8 cellular contexts compared by ENCODE assay signal in genomic region chr3:149120051-149120972, GRCh38. TPM values are rescaled to one million over a fixed set of nuclear protein-coding genes. Genes with fewer than 3 reads are reported as not detected.
A peak's percentile ranks its signal among the peaks of the same experiment; 100 is the strongest.
DNase-seq lines count a peak whose midpoint lies in the region; ATAC-seq and TF ChIP-seq lines count a peak whose summit lies in the region.

No MANE protein-coding gene starts in this region.

- H3K4me1 ChIP-seq in SJCRH30 = no peaks in the 10 kb centered on the region

- H3K4me1 Mint-ChIP-seq in naive thymus-derived CD8-positive, alpha-beta T cell = peaks cover 0 to 5% (median 1%) of the 10 kb centered on the region in 4 donors

- H3K4me3 Mint-ChIP-seq in naive thymus-derived CD8-positive, alpha-beta T cell = no peak overlapping the region

- ATAC-seq in GM21786 (IDR thresholded peaks at IDR 0.05; ENCODE audit: unreplicated experiment) = peak; percentile 71
- ATAC-seq in naive thymus-derived CD8-positive, alpha-beta T cell = peak; percentile 83 to 91

- no peaks in the 10 kb centered on the region for H3K36me3 ChIP-seq in SJCRH30
- no peaks in the 10 kb centered on the region for H3K36me3 ChIP-seq in MG63

- H3K36me3 Mint-ChIP-seq in naive thymus-derived CD8-positive, alpha-beta T cell = no peaks in the 10 kb centered on the region

- no peaks in the 10 kb centered on the region for H3K9me3 Mint-ChIP-seq in naive thymus-derived CD8-positive, alpha-beta T cell

- DNase-seq in EL = peak; percentile 67
- peak; percentile 48 for DNase-seq in NCI-H1092 (lab: John Stamatoyannopoulos, UW)
- DNase-seq in SJCRH30 = peak; percentile 4 to 72
- DNase-seq in epithelial cell of esophagus (ENCODE audit: low read depth) = peak; percentile 70
- DNase-seq in naive thymus-derived CD8-positive, alpha-beta T cell = peak in 5 of 10 donors; percentile 23 to 64 (median 61)
- DNase-seq in MG63 = no peak
- DNase-seq in activated CD4-positive, CD25-positive, alpha-beta regulatory T cell treated with anti-CD3 and anti-CD28 coated beads, Interleukin-2, amount 50 U/mL, for 72 hours = no peak

- peaks cover 3 to 14% (median 6%) of the 10 kb centered on the region in 5 donors for H3K27me3 Mint-ChIP-seq in naive thymus-derived CD8-positive, alpha-beta T cell

- no peak overlapping the region for H3K27ac Mint-ChIP-seq in naive thymus-derived CD8-positive, alpha-beta T cell

- no peak overlapping the region for H3K27ac ChIP-seq in SJCRH30

- no peak overlapping the region for H3K4me3 ChIP-seq in SJCRH30
- no peak overlapping the region for H3K4me3 ChIP-seq in epithelial cell of esophagus (ENCODE audit: low read length)
- no peak overlapping the region for H3K4me3 ChIP-seq in MG63

- POLR2A ChIA-PET in naive thymus-derived CD8-positive, alpha-beta T cell (lab: Charles Lee) = interaction anchor here (1.2 to 1.7 kb wide), 2 partner anchors 152 to 154 kb away, joined by 4 to 8 read pairs; no protein-coding TSS in a partner anchor

- peak; percentile 52 for TF ChIP-seq CTCF in epithelial cell of esophagus (IDR thresholded peaks at IDR 0.05; ENCODE audit: insufficient read depth, low read depth, low read length, missing control alignments)

- H3K27me3 ChIP-seq in SJCRH30 (no peaks in the 10 kb centered on the region), MG63 (no peaks in the 10 kb centered on the region)

- H3K9me3 ChIP-seq in SJCRH30 (replicated peaks) (no peaks in the 10 kb centered on the region), MG63 (no peaks in the 10 kb centered on the region)

RNA-seq across cellular contexts. Expression of gene HPS3, which starts 9.1 kb away (rescaled TPM):
- total RNA-seq in SJCRH30 (2014; rRNA removed; shearing (Covaris generic)) = 12.0 and 14.2 TPM in 2 replicates
- 10 to 100 TPM; 33.1 to 33.2 TPM for total RNA-seq in naive thymus-derived CD8-positive, alpha-beta T cell
- 10 to 100 TPM; 31.5 to 41.0 (median 34.8) TPM for polyA plus RNA-seq in naive thymus-derived CD8-positive, alpha-beta T cell
- 21.1 and 26.4 TPM in 2 replicates for total RNA-seq in MG63 (2014; rRNA removed; shearing (Covaris generic); ENCODE audit: low replicate concordance)

RNA-seq across cellular contexts. Expression of gene HLTF, which starts 34.0 kb away (rescaled TPM):
- 71.2 and 80.8 TPM in 2 replicates for total RNA-seq in SJCRH30 (2014; rRNA removed; shearing (Covaris generic))
- total RNA-seq in naive thymus-derived CD8-positive, alpha-beta T cell = 10 to 100 TPM; 29.0 to 34.6 TPM
- 10 to 100 TPM; 26.1 to 31.3 (median 31.0) TPM for polyA plus RNA-seq in naive thymus-derived CD8-positive, alpha-beta T cell
- total RNA-seq in MG63 (2014; rRNA removed; shearing (Covaris generic); ENCODE audit: low replicate concordance) = 39.6 and 61.6 TPM in 2 replicates

Comparison
In these comparisons a context has a peak if more than half of its experiments do, and no peak if none do; other contexts are left out.
1. DNase-seq: peak in EL (single experiment), NCI-H1092 (single experiment), SJCRH30 (2 of 2) and epithelial cell of esophagus (single experiment); none in MG63 (single experiment) and activated CD4-positive, CD25-positive, alpha-beta regulatory T cell treated with anti-CD3 and anti-CD28 coated beads, Interleukin-2, amount 50 U/mL, for 72 hours (single experiment).